24 cellular contexts compared by ENCODE assay signal in genomic region chr14:63273717-63274673, GRCh38. TPM values are rescaled to one million over a fixed set of nuclear protein-coding genes. Genes with fewer than 3 reads are reported as not detected.
DNase-seq lines count a peak whose midpoint lies in the region; ATAC-seq, FAIRE-seq and TF ChIP-seq lines count a peak whose summit lies in the region.
"Had no signal": no experiment of that assay in that cellular context is flagged by ENCODE, and none has a peak within 500 bp of the region (broad histone marks: within the 10 kb centered on the region; RNA-seq: fewer than 3 reads in every experiment).

No MANE protein-coding gene starts in this region.

- H3K18ac ChIP-seq in neuronal stem cell (ENCODE audit: low read length): peak overlapping the region; percentile 39

- peaks cover 6% of the 10 kb centered on the region for H3K79me2 ChIP-seq in astrocyte (ENCODE audit: insufficient read depth, low read length)

- no peak for FAIRE-seq in astrocyte (lab: Jason Lieb, UNC)
- no peak for FAIRE-seq in urothelium cell line (lab: Jason Lieb, UNC)

- no peak overlapping the region for H3K23ac ChIP-seq in neuronal stem cell (ENCODE audit: low read depth, low read length, poor library complexity)

- H3K14ac ChIP-seq in neuronal stem cell (ENCODE audit: low read length): no peak overlapping the region

- H3K36me3 Mint-ChIP-seq in astrocyte (ENCODE audit: low read depth, unreplicated experiment): peaks cover 16% of the 10 kb centered on the region
- H3K36me3 Mint-ChIP-seq: activated naive CD8-positive, alpha-beta T cell treated with anti-CD3 and anti-CD28 coated beads, Interleukin-2, amount 10 ng/mL, durations not matched to agents 7 days and 5 days; CD8-positive, alpha-beta memory T cell; natural killer cell; stimulated activated naive B cell treated with anti-CD40 and anti-IgM and Interleukin-4, amounts not matched to agents 10 μg/mL and 1 μg/mL and 100 μg/mL, for 72 hours; WTC11 had no signal

- peak; percentile 87 for ATAC-seq in Right ventricle myocardium superior (ENCODE audit: poor library complexity)
- no peak for ATAC-seq in HG02798 (IDR thresholded peaks at IDR 0.05; ENCODE audit: poor library complexity, unreplicated experiment)
- no peak for ATAC-seq in GM21717 (IDR thresholded peaks at IDR 0.05; ENCODE audit: unreplicated experiment)
- ATAC-seq: activated CD8-positive, alpha-beta T cell treated with anti-CD3 and anti-CD28 coated beads for 36 hours; natural killer cell; stimulated activated naive B cell treated with anti-CD40 and anti-IgM and Interleukin-4, amounts not matched to agents 10 μg/mL and 1 μg/mL and 100 μg/mL, for 72 hours; WTC11 had no signal

- H3K27ac ChIP-seq in astrocyte (ENCODE audit: low read depth, low read length) (no peak overlapping the region), neuronal stem cell (replicated peaks; ENCODE audit: low read length) (no peak overlapping the region)
- H3K27ac ChIP-seq: cardiac muscle cell had no signal

- no peak overlapping the region for H2AK5ac ChIP-seq in neuronal stem cell (ENCODE audit: low read depth, low read length)

- DNase-seq in AG20443 (ENCODE audit: low spot score) (peak; percentile 58), astrocyte (ENCODE audit: low read depth) (no peak), Right ventricle myocardium superior (peak; percentile 44), neuronal stem cell (ENCODE audit: low spot score) (no peak), urothelium cell line (ENCODE audit: low spot score) (no peak), NAMALWA (ENCODE audit: low spot score) (no peak)
- DNase-seq: activated CD8-positive, alpha-beta T cell treated with anti-CD3 and anti-CD28 coated beads for 36 hours; activated naive CD8-positive, alpha-beta T cell treated with anti-CD3 and anti-CD28 coated beads, Interleukin-2, amount 10 ng/mL, durations not matched to agents 7 days and 5 days; activated T-cell treated with anti-CD3 and anti-CD28 coated beads, Interleukin-2, amount 50 U/mL, for 48 hours; CD8-positive, alpha-beta memory T cell; effector memory CD4-positive, alpha-beta T cell; EL; foreskin melanocyte; natural killer cell; SHP77; stimulated activated naive B cell treated with anti-CD40 and anti-IgM and Interleukin-4, amounts not matched to agents 10 μg/mL and 1 μg/mL and 100 μg/mL, for 72 hours; T-helper 2 cell had no signal

- H3K9me3 Mint-ChIP-seq in astrocyte (ENCODE audit: unreplicated experiment): no peaks in the 10 kb centered on the region
- H3K9me3 Mint-ChIP-seq: activated CD8-positive, alpha-beta T cell treated with anti-CD3 and anti-CD28 coated beads for 36 hours; activated naive CD8-positive, alpha-beta T cell treated with anti-CD3 and anti-CD28 coated beads, Interleukin-2, amount 10 ng/mL, durations not matched to agents 7 days and 5 days; CD8-positive, alpha-beta memory T cell; natural killer cell; stimulated activated naive B cell treated with anti-CD40 and anti-IgM and Interleukin-4, amounts not matched to agents 10 μg/mL and 1 μg/mL and 100 μg/mL, for 72 hours; WTC11 had no signal

- no CpG with 5 or more reads among the region's 9 CpGs for WGBS in neuronal stem cell (ENCODE audit: extremely low coverage in 2 of 2, insufficient read length in 2 of 2, insufficient replicate concordance in 1 of 2), 2 donors

- peak overlapping the region; percentile 41 for H3K27ac Mint-ChIP-seq in astrocyte (ENCODE audit: unreplicated experiment)
- H3K27ac Mint-ChIP-seq: activated CD8-positive, alpha-beta T cell treated with anti-CD3 and anti-CD28 coated beads for 36 hours; activated naive CD8-positive, alpha-beta T cell treated with anti-CD3 and anti-CD28 coated beads, Interleukin-2, amount 10 ng/mL, durations not matched to agents 7 days and 5 days; CD8-positive, alpha-beta memory T cell; natural killer cell; progenitor cell of endocrine pancreas; stimulated activated naive B cell treated with anti-CD40 and anti-IgM and Interleukin-4, amounts not matched to agents 10 μg/mL and 1 μg/mL and 100 μg/mL, for 72 hours; WTC11 had no signal

- H3K27me3 Mint-ChIP-seq in astrocyte (ENCODE audit: low read depth, unreplicated experiment): no peaks in the 10 kb centered on the region

- peaks cover 13% of the 10 kb centered on the region for H3K36me3 ChIP-seq in astrocyte (ENCODE audit: insufficient read depth, low read length)
- no peaks in the 10 kb centered on the region for H3K36me3 ChIP-seq in neuronal stem cell (replicated peaks in 1 of 2; ENCODE audit: control insufficient read depth in 2 of 2, insufficient read depth in 2 of 2, low read length in 2 of 2)
- H3K36me3 ChIP-seq: cardiac muscle cell had no signal

- H2AFZ ChIP-seq in astrocyte (ENCODE audit: low read depth, low read length) (no peak overlapping the region), neuronal stem cell (ENCODE audit: low read length) (no peak overlapping the region)

- H3K4me3 Mint-ChIP-seq in astrocyte (ENCODE audit: unreplicated experiment): no peak overlapping the region
- H3K4me3 Mint-ChIP-seq: activated CD8-positive, alpha-beta T cell treated with anti-CD3 and anti-CD28 coated beads for 36 hours; activated naive CD8-positive, alpha-beta T cell treated with anti-CD3 and anti-CD28 coated beads, Interleukin-2, amount 10 ng/mL, durations not matched to agents 7 days and 5 days; CD8-positive, alpha-beta memory T cell; natural killer cell; stimulated activated naive B cell treated with anti-CD40 and anti-IgM and Interleukin-4, amounts not matched to agents 10 μg/mL and 1 μg/mL and 100 μg/mL, for 72 hours; WTC11 had no signal

- H3K27me3 ChIP-seq in astrocyte (ENCODE audit: insufficient read depth, low read length): no peaks in the 10 kb centered on the region
- H3K27me3 ChIP-seq in neuronal stem cell (ENCODE audit: control insufficient read depth in 3 of 3, insufficient read depth in 3 of 3, low read depth in 1 of 3, low read length in 3 of 3): no peaks in the 10 kb centered on the region
- H3K27me3 ChIP-seq: cardiac muscle cell had no signal

- TF ChIP-seq CTCF in astrocyte (IDR thresholded peaks at IDR 0.05; ENCODE audit: insufficient read depth, low read depth, low read length): no peak

- H2BK12ac ChIP-seq in neuronal stem cell (ENCODE audit: low read length): no peak overlapping the region

- no peak overlapping the region for H4K8ac ChIP-seq in neuronal stem cell (ENCODE audit: low read depth, low read length)

- no peak overlapping the region for H4K91ac ChIP-seq in neuronal stem cell (ENCODE audit: low read depth, low read length, poor library complexity)

- no peaks in the 10 kb centered on the region for H3K79me1 ChIP-seq in neuronal stem cell (ENCODE audit: low read depth, low read length)

- H3K4me3 ChIP-seq in astrocyte (ENCODE audit: insufficient read depth, low read depth, low read length) (no peak overlapping the region), neuronal stem cell (ENCODE audit: low read length in 2 of 2) (no peak overlapping the region)
- H3K4me3 ChIP-seq: cardiac muscle cell had no signal

- H3K4me1 ChIP-seq in astrocyte (ENCODE audit: insufficient read depth, low read length) (peaks cover 6% of the 10 kb centered on the region), neuronal stem cell (ENCODE audit: control insufficient read depth in 2 of 2, insufficient read depth in 1 of 2, low read depth in 1 of 2, low read length in 2 of 2) (no peaks in the 10 kb centered on the region)

- H3K9me3 ChIP-seq in astrocyte (ENCODE audit: insufficient read depth, low read depth, low read length) (no peaks in the 10 kb centered on the region), neuronal stem cell (replicated peaks in 1 of 2; ENCODE audit: control insufficient read depth in 2 of 2, insufficient read depth in 1 of 2, low read depth in 1 of 2, low read length in 2 of 2) (no peaks in the 10 kb centered on the region)

- H2BK5ac ChIP-seq in neuronal stem cell (ENCODE audit: low read length): no peak overlapping the region

- H3K4ac ChIP-seq in neuronal stem cell (ENCODE audit: low read length): no peak overlapping the region

- H3K4me2 ChIP-seq in astrocyte (ENCODE audit: low read length): no peak overlapping the region
- no peak overlapping the region for H3K4me2 ChIP-seq in neuronal stem cell (ENCODE audit: insufficient read depth, low read length, poor library complexity, severe bottlenecking)

- no peaks in the 10 kb centered on the region for H3K4me1 Mint-ChIP-seq in astrocyte (ENCODE audit: low read depth, unreplicated experiment)
- H3K4me1 Mint-ChIP-seq: activated naive CD8-positive, alpha-beta T cell treated with anti-CD3 and anti-CD28 coated beads, Interleukin-2, amount 10 ng/mL, durations not matched to agents 7 days and 5 days; CD8-positive, alpha-beta memory T cell; natural killer cell; stimulated activated naive B cell treated with anti-CD40 and anti-IgM and Interleukin-4, amounts not matched to agents 10 μg/mL and 1 μg/mL and 100 μg/mL, for 72 hours; WTC11 had no signal

- peaks cover 12% of the 10 kb centered on the region for H4K20me1 ChIP-seq in astrocyte (ENCODE audit: insufficient read depth, low read length)

- H3K9ac ChIP-seq in astrocyte (ENCODE audit: low read length) (no peak overlapping the region), neuronal stem cell (ENCODE audit: low read depth, low read length, poor library complexity) (no peak overlapping the region)

- intact Hi-C loops in Right ventricle myocardium superior (cut with DNase I): loop anchor here (10.0 kb wide), 1 partner anchor 1109 kb away; no protein-coding TSS in a partner anchor

- H2BK120ac ChIP-seq in neuronal stem cell (ENCODE audit: low read depth, low read length): no peak overlapping the region

- H2BK15ac ChIP-seq in neuronal stem cell (ENCODE audit: low read length): peak overlapping the region; percentile 25

RNA-seq across cellular contexts. Expression of gene GPHB5, which starts 44.7 kb away (rescaled TPM):
- total RNA-seq in astrocyte (not detected in 2 replicates), Right ventricle myocardium superior (not detected)
- not detected for polyA plus RNA-seq in neuronal stem cell (2013, experiment 1 of 2)
- not detected for polyA plus RNA-seq in neuronal stem cell (2013, experiment 2 of 2)
- total RNA-seq: activated CD8-positive, alpha-beta T cell treated with anti-CD3 and anti-CD28 coated beads for 36 hours; activated naive CD8-positive, alpha-beta T cell treated with anti-CD3 and anti-CD28 coated beads, Interleukin-2, amount 10 ng/mL, durations not matched to agents 7 days and 5 days; cardiac muscle cell; CD8-positive, alpha-beta memory T cell; lower leg skin; natural killer cell; progenitor cell of endocrine pancreas; urinary bladder; WTC11 had no signal
- polyA plus RNA-seq: cardiac muscle cell; CD8-positive, alpha-beta memory T cell; urinary bladder had no signal

Comparison
In these comparisons a context has a peak if more than half of its experiments do, and no peak if none do; other contexts are left out.
1. DNase-seq: peak in AG20443 (single experiment) and Right ventricle myocardium superior (single experiment); none in astrocyte (single experiment), neuronal stem cell (single experiment), urothelium cell line (single experiment) and NAMALWA (single experiment).